Comparison of ENCODE assay signal across 23 cellular contexts in genomic region chr1:61268546-61269243, GRCh38.
DNase-seq lines count a peak whose midpoint lies in the region; ATAC-seq and TF ChIP-seq lines count a peak whose summit lies in the region.
"Had no signal": no experiment of that assay in that cellular context is flagged by ENCODE, and none has a peak within 500 bp of the region (broad histone marks: within the 10 kb centered on the region; RNA-seq: fewer than 3 reads in every experiment).

No MANE protein-coding gene starts in this region.

- peak overlapping the region; percentile 6 for H3K27ac ChIP-seq in VCaP
- H3K27ac ChIP-seq: body of pancreas, gastroesophageal sphincter, ovary, RWPE1, suprapubic skin had no signal

- H3K4me1 Mint-ChIP-seq in progenitor cell of endocrine pancreas (ENCODE audit: low read depth): peaks cover 17% of the 10 kb centered on the region
- H3K4me1 Mint-ChIP-seq in activated CD8-positive, alpha-beta memory T cell treated with anti-CD3 and anti-CD28 coated beads, Interleukin-2, amount 10 ng/mL, durations not matched to agents 7 days and 5 days: peaks cover 46% of the 10 kb centered on the region
- H3K4me1 Mint-ChIP-seq: activated B cell treated with CpG ODN at 0.5 μM for 24 hours had no signal

- CTCF ChIA-PET in activated CD8-positive, alpha-beta memory T cell treated with anti-CD3 and anti-CD28 coated beads, Interleukin-2, amount 10 ng/mL, durations not matched to agents 7 days and 5 days (lab: Charles Lee): interaction anchor here (1.2 to 4.6 kb wide), 3 partner anchors 12 to 218 kb away, joined by 3 to 26 read pairs (median 3); no protein-coding TSS in a partner anchor

- intact Hi-C loops in head of caudate nucleus (cut with DNase I): loop anchor here (5.0 kb wide), 1 partner anchor 216 kb away; no protein-coding TSS in a partner anchor

- TF ChIP-seq CTCF in VCaP (conservative IDR thresholded peaks at IDR 0.05) (no peak), progenitor cell of endocrine pancreas (IDR thresholded peaks at IDR 0.05; ENCODE audit: unreplicated experiment) (no peak)

- no peaks in the 10 kb centered on the region for H3K9me3 Mint-ChIP-seq in progenitor cell of endocrine pancreas (ENCODE audit: low read depth)
- H3K9me3 Mint-ChIP-seq in activated CD8-positive, alpha-beta memory T cell treated with anti-CD3 and anti-CD28 coated beads, Interleukin-2, amount 10 ng/mL, durations not matched to agents 7 days and 5 days (ENCODE audit: low read depth): no peaks in the 10 kb centered on the region
- H3K9me3 Mint-ChIP-seq: activated B cell treated with CpG ODN at 0.5 μM for 24 hours; activated CD8-positive, alpha-beta T cell treated with anti-CD3 and anti-CD28 coated beads for 36 hours; dendritic cell treated with granulocyte-macrophage colony-stimulating factor and Interleukin-4, amounts not matched to agents 40 ng/mL and 50 ng/mL, for 4 days; H9 had no signal

- no peak for ATAC-seq in activated CD8-positive, alpha-beta memory T cell treated with anti-CD3 and anti-CD28 coated beads, Interleukin-2, amount 10 ng/mL, durations not matched to agents 7 days and 5 days
- ATAC-seq: activated CD8-positive, alpha-beta T cell treated with anti-CD3 and anti-CD28 coated beads for 36 hours; body of pancreas; gastroesophageal sphincter had no signal

- no peaks in the 10 kb centered on the region for H3K36me3 Mint-ChIP-seq in progenitor cell of endocrine pancreas (ENCODE audit: insufficient read depth)
- H3K36me3 Mint-ChIP-seq in activated CD8-positive, alpha-beta memory T cell treated with anti-CD3 and anti-CD28 coated beads, Interleukin-2, amount 10 ng/mL, durations not matched to agents 7 days and 5 days: peaks cover 2% of the 10 kb centered on the region

- H3K27ac Mint-ChIP-seq in progenitor cell of endocrine pancreas: no peak overlapping the region
- H3K27ac Mint-ChIP-seq in activated CD8-positive, alpha-beta memory T cell treated with anti-CD3 and anti-CD28 coated beads, Interleukin-2, amount 10 ng/mL, durations not matched to agents 7 days and 5 days: no peak overlapping the region
- H3K27ac Mint-ChIP-seq: activated B cell treated with CpG ODN at 0.5 μM for 24 hours; activated CD8-positive, alpha-beta T cell treated with anti-CD3 and anti-CD28 coated beads for 36 hours; activated naive CD8-positive, alpha-beta T cell; dendritic cell treated with granulocyte-macrophage colony-stimulating factor and Interleukin-4, amounts not matched to agents 40 ng/mL and 50 ng/mL, for 4 days had no signal

- DNase-seq in NCI-H2029 treated with DMSO at 0.1 percent for 48 hours (lab: John Stamatoyannopoulos, UW) (peak; percentile 64), head of caudate nucleus (peak; percentile 40 to 90 (median 72)), progenitor cell of endocrine pancreas (ENCODE audit: low spot score, unreplicated experiment) (no peak), EL (no peak)
- no peak for DNase-seq in stimulated activated CD4-positive, alpha-beta T cell treated with anti-CD3 and anti-CD28 coated beads, Interleukin-15, amount 100 ng/mL, for 24 hours
- no peak for DNase-seq in activated CD8-positive, alpha-beta memory T cell treated with anti-CD3 and anti-CD28 coated beads, Interleukin-2, amount 10 ng/mL, durations not matched to agents 7 days and 5 days
- DNase-seq: activated B cell treated with CpG ODN at 0.5 μM for 24 hours; activated CD8-positive, alpha-beta T cell treated with anti-CD3 and anti-CD28 coated beads for 36 hours; activated T-cell treated with anti-CD3 and anti-CD28 coated beads, Interleukin-2, amount 50 U/mL, for 48 hours; body of pancreas; H9; KG1; NCI-H2107; NK-92 treated with Interleukin-12 subunit alpha and Interleukin-12 subunit beta, amount 100 ng/mL, for 24 hours; ovary; stimulated activated CD4-positive, alpha-beta T cell treated with anti-CD3 and anti-CD28 coated beads, Interleukin-2, amount 100 ng/mL, for 48 hours; SW 1271 had no signal

- peaks cover 17% of the 10 kb centered on the region for H3K27me3 Mint-ChIP-seq in progenitor cell of endocrine pancreas
- no peaks in the 10 kb centered on the region for H3K27me3 Mint-ChIP-seq in activated CD8-positive, alpha-beta memory T cell treated with anti-CD3 and anti-CD28 coated beads, Interleukin-2, amount 10 ng/mL, durations not matched to agents 7 days and 5 days
- H3K27me3 Mint-ChIP-seq: activated CD8-positive, alpha-beta T cell treated with anti-CD3 and anti-CD28 coated beads for 36 hours; activated naive CD8-positive, alpha-beta T cell; dendritic cell treated with granulocyte-macrophage colony-stimulating factor and Interleukin-4, amounts not matched to agents 40 ng/mL and 50 ng/mL, for 4 days had no signal

- H3K4me3 Mint-ChIP-seq in progenitor cell of endocrine pancreas (ENCODE audit: low read depth): peak overlapping the region; percentile 8
- no peak overlapping the region for H3K4me3 Mint-ChIP-seq in activated CD8-positive, alpha-beta memory T cell treated with anti-CD3 and anti-CD28 coated beads, Interleukin-2, amount 10 ng/mL, durations not matched to agents 7 days and 5 days
- H3K4me3 Mint-ChIP-seq: activated B cell treated with CpG ODN at 0.5 μM for 24 hours; activated CD8-positive, alpha-beta T cell treated with anti-CD3 and anti-CD28 coated beads for 36 hours; activated naive CD8-positive, alpha-beta T cell; dendritic cell treated with granulocyte-macrophage colony-stimulating factor and Interleukin-4, amounts not matched to agents 40 ng/mL and 50 ng/mL, for 4 days; H9 had no signal

Comparison
In these comparisons a context has a peak if more than half of its experiments do, and no peak if none do; other contexts are left out.
1. DNase-seq: peak in NCI-H2029 treated with DMSO at 0.1 percent for 48 hours (single experiment) and head of caudate nucleus (42 of 42); none in progenitor cell of endocrine pancreas (single experiment), EL (single experiment), stimulated activated CD4-positive, alpha-beta T cell treated with anti-CD3 and anti-CD28 coated beads, Interleukin-15, amount 100 ng/mL, for 24 hours (single experiment) and activated CD8-positive, alpha-beta memory T cell treated with anti-CD3 and anti-CD28 coated beads, Interleukin-2, amount 10 ng/mL, durations not matched to agents 7 days and 5 days (single experiment).